In the genomic region with DNA sequence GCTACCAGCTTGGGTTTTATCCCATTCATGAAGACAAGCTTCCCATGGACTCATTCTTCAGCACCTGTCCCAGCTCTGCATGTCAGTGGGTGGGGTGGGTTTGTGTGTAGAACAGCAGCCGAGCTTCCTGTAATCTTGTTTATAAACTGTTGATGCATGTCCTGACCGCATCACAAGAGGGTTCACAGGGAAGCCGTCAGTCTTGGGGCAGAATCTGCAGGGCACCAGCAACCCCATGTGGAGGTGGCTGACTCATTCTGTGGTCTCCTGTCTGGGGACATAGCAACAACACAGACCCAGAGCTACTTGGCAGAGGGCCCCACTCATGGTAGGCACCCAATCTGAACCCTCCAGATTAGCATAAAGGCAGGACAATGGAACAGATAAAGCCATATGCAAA, we compare ENCODE assay signal across 8 cellular contexts. TPM values are rescaled to one million over a fixed set of nuclear protein-coding genes. Genes with fewer than 3 reads are reported as not detected.
DNase-seq lines count a peak whose midpoint lies in the region; ATAC-seq and TF ChIP-seq lines count a peak whose summit lies in the region.

No MANE protein-coding gene starts in this region.

- intact Hi-C loops in Calu3 (cut with micrococcal nuclease; ENCODE audit: unreplicated experiment), result no loop called here

- H3K14ac ChIP-seq in mesenchymal stem cell (ENCODE audit: low read length in 2 of 2) (peak overlapping the region in 1 of 2 experiments; percentile 14), neuronal stem cell (ENCODE audit: low read length) (no peak overlapping the region)

- no peak overlapping the region for H2BK15ac ChIP-seq in mesenchymal stem cell (ENCODE audit: low read depth, poor library complexity, severe bottlenecking)
- H2BK15ac ChIP-seq in neuronal stem cell (ENCODE audit: low read length), result no peak overlapping the region

- no peak for TF ChIP-seq CTCF in Calu3 (IDR thresholded peaks at IDR 0.05; ENCODE audit: unreplicated experiment)
- no peak for TF ChIP-seq CTCF in astrocyte of the spinal cord (IDR thresholded peaks at IDR 0.05; ENCODE audit: low read depth, low read length)

- H3K27ac Mint-ChIP-seq in Calu3 (ENCODE audit: unreplicated experiment), result peak overlapping the region; percentile 48
- peak overlapping the region; percentile 96 for H3K27ac Mint-ChIP-seq in stimulated activated naive CD8-positive, alpha-beta T cell treated with anti-CD3 and anti-CD28 coated beads, Interleukin-15, Interleukin-2, amounts not matched to agents 100 ng/mL and 50 ng/mL, for 24 hours

- BruUV-seq in Calu3 (replicated peaks; lab: Mats Ljungman, UMichigan), result no TSS peak

- H3K4me3 ChIP-seq in astrocyte of the spinal cord (ENCODE audit: low read depth, low read length), result no peak overlapping the region
- no peak overlapping the region for H3K4me3 ChIP-seq in mesenchymal stem cell (ENCODE audit: insufficient read depth in 1 of 2, low read depth in 1 of 2, low read length in 2 of 2)
- no peak overlapping the region for H3K4me3 ChIP-seq in neuronal stem cell (ENCODE audit: low read length in 2 of 2)

- H3K36me3 Mint-ChIP-seq in Calu3 (ENCODE audit: insufficient read depth, unreplicated experiment), result peaks cover 6% of the 10 kb centered on the region
- no peaks in the 10 kb centered on the region for H3K36me3 Mint-ChIP-seq in stimulated activated naive CD8-positive, alpha-beta T cell treated with anti-CD3 and anti-CD28 coated beads, Interleukin-15, Interleukin-2, amounts not matched to agents 100 ng/mL and 50 ng/mL, for 24 hours (ENCODE audit: low read depth)

- H3K27me3 ChIP-seq in mesenchymal stem cell (ENCODE audit: control insufficient read depth in 1 of 2, insufficient read depth in 1 of 2, low read length in 2 of 2) (peaks cover 0 to 17% of the 10 kb centered on the region in 2 experiments), neuronal stem cell (ENCODE audit: control insufficient read depth in 3 of 3, insufficient read depth in 3 of 3, low read depth in 1 of 3, low read length in 3 of 3) (no peaks in the 10 kb centered on the region)

- no peak overlapping the region for H3K18ac ChIP-seq in mesenchymal stem cell (ENCODE audit: low read depth in 1 of 2, low read length in 2 of 2)
- H3K18ac ChIP-seq in neuronal stem cell (ENCODE audit: low read length), result no peak overlapping the region

- H4K8ac ChIP-seq in mesenchymal stem cell (ENCODE audit: low read length), result no peak overlapping the region
- H4K8ac ChIP-seq in neuronal stem cell (ENCODE audit: low read depth, low read length), result no peak overlapping the region

- no peak overlapping the region for H3K4me3 Mint-ChIP-seq in Calu3 (ENCODE audit: low read depth, unreplicated experiment)
- peak overlapping the region; percentile 73 for H3K4me3 Mint-ChIP-seq in stimulated activated naive CD8-positive, alpha-beta T cell treated with anti-CD3 and anti-CD28 coated beads, Interleukin-15, Interleukin-2, amounts not matched to agents 100 ng/mL and 50 ng/mL, for 24 hours

- H3K79me1 ChIP-seq in mesenchymal stem cell (replicated peaks; ENCODE audit: low read length, poor library complexity, severe bottlenecking), result no peaks in the 10 kb centered on the region
- no peaks in the 10 kb centered on the region for H3K79me1 ChIP-seq in neuronal stem cell (ENCODE audit: low read depth, low read length)

- H2AK5ac ChIP-seq in mesenchymal stem cell (ENCODE audit: low read length, severe bottlenecking) (no peak overlapping the region), neuronal stem cell (ENCODE audit: low read depth, low read length) (no peak overlapping the region)

- H3K9ac ChIP-seq in mesenchymal stem cell (ENCODE audit: low read length) (no peak overlapping the region), neuronal stem cell (ENCODE audit: low read depth, low read length, poor library complexity) (no peak overlapping the region)

- H2BK12ac ChIP-seq in mesenchymal stem cell (ENCODE audit: low read length in 2 of 2), result no peak overlapping the region
- no peak overlapping the region for H2BK12ac ChIP-seq in neuronal stem cell (ENCODE audit: low read length)

- no peak overlapping the region for H2BK5ac ChIP-seq in mesenchymal stem cell (ENCODE audit: low read depth, low read length, poor library complexity, severe bottlenecking)
- no peak overlapping the region for H2BK5ac ChIP-seq in neuronal stem cell (ENCODE audit: low read length)

- in situ Hi-C loops in astrocyte of the spinal cord (cut with HindIII; ENCODE audit: low sequenced_read_pairs), result no loop called here

- no peaks in the 10 kb centered on the region for H3K36me3 ChIP-seq in mesenchymal stem cell (ENCODE audit: control insufficient read depth in 1 of 2, insufficient read depth in 2 of 2, low read depth in 1 of 2, low read length in 2 of 2)
- no peaks in the 10 kb centered on the region for H3K36me3 ChIP-seq in neuronal stem cell (replicated peaks in 1 of 2; ENCODE audit: control insufficient read depth in 2 of 2, insufficient read depth in 2 of 2, low read length in 2 of 2)

- ATAC-seq in GM21423 (IDR thresholded peaks at IDR 0.05; ENCODE audit: unreplicated experiment), result peak; percentile 82

- peaks cover 15% of the 10 kb centered on the region for H3K4me1 ChIP-seq in mesenchymal stem cell (ENCODE audit: control insufficient read depth, insufficient read depth, low read depth, low read length)
- no peaks in the 10 kb centered on the region for H3K4me1 ChIP-seq in neuronal stem cell (ENCODE audit: control insufficient read depth in 2 of 2, insufficient read depth in 1 of 2, low read depth in 1 of 2, low read length in 2 of 2)

- H3K9me3 Mint-ChIP-seq in Calu3 (ENCODE audit: low read depth, unreplicated experiment), result no peaks in the 10 kb centered on the region
- no peaks in the 10 kb centered on the region for H3K9me3 Mint-ChIP-seq in stimulated activated naive CD8-positive, alpha-beta T cell treated with anti-CD3 and anti-CD28 coated beads, Interleukin-15, Interleukin-2, amounts not matched to agents 100 ng/mL and 50 ng/mL, for 24 hours

- DNase-seq in Calu3 (peak; percentile 88), HT1080 (ENCODE audit: low read depth) (peak; percentile 94), T1000 (lab: John Stamatoyannopoulos, UW) (peak; percentile 65), astrocyte of the spinal cord (ENCODE audit: low read depth, low spot score) (peak; percentile 81), mesenchymal stem cell (peak; percentile 90), neuronal stem cell (ENCODE audit: low spot score) (no peak)

- H4K91ac ChIP-seq in mesenchymal stem cell (ENCODE audit: low read length) (no peak overlapping the region), neuronal stem cell (ENCODE audit: low read depth, low read length, poor library complexity) (no peak overlapping the region)

- CTCF ChIA-PET in Calu3 (lab: Charles Lee), result interaction anchor here (0.6 to 2.7 kb wide), 8 partner anchors 9 to 82 kb away, joined by 3 to 10 read pairs (median 4); a partner anchor contains a TSS

- no peak overlapping the region for H2BK120ac ChIP-seq in mesenchymal stem cell (ENCODE audit: low read depth, low read length)
- no peak overlapping the region for H2BK120ac ChIP-seq in neuronal stem cell (ENCODE audit: low read depth, low read length)

- H2AFZ ChIP-seq in mesenchymal stem cell (ENCODE audit: low read depth, low read length) (no peak overlapping the region), neuronal stem cell (ENCODE audit: low read length) (no peak overlapping the region)

- H3K9me3 ChIP-seq in mesenchymal stem cell (ENCODE audit: control insufficient read depth, low read length) (no peaks in the 10 kb centered on the region), neuronal stem cell (replicated peaks in 1 of 2; ENCODE audit: control insufficient read depth in 2 of 2, insufficient read depth in 1 of 2, low read depth in 1 of 2, low read length in 2 of 2) (no peaks in the 10 kb centered on the region)

- no peak overlapping the region for H3K23ac ChIP-seq in mesenchymal stem cell (ENCODE audit: low read length in 2 of 2)
- H3K23ac ChIP-seq in neuronal stem cell (ENCODE audit: low read depth, low read length, poor library complexity), result no peak overlapping the region

- H3K4ac ChIP-seq in mesenchymal stem cell (ENCODE audit: low read depth in 1 of 2, low read length in 2 of 2) (no peak overlapping the region), neuronal stem cell (ENCODE audit: low read length) (no peak overlapping the region)

- H3K4me2 ChIP-seq in mesenchymal stem cell (ENCODE audit: low read length, poor library complexity, severe bottlenecking) (no peak overlapping the region), neuronal stem cell (ENCODE audit: insufficient read depth, low read length, poor library complexity, severe bottlenecking) (no peak overlapping the region)

- WGBS in mesenchymal stem cell, result 20% methylated on average over 3 of the region's 3 CpGs
- no CpG with 5 or more reads among the region's 3 CpGs for WGBS in neuronal stem cell (ENCODE audit: extremely low coverage in 2 of 2, insufficient read length in 2 of 2, insufficient replicate concordance in 1 of 2), 2 donors

- H3K4me1 Mint-ChIP-seq in Calu3 (ENCODE audit: low read depth, unreplicated experiment), result peaks cover 67% of the 10 kb centered on the region
- H3K4me1 Mint-ChIP-seq in stimulated activated naive CD8-positive, alpha-beta T cell treated with anti-CD3 and anti-CD28 coated beads, Interleukin-15, Interleukin-2, amounts not matched to agents 100 ng/mL and 50 ng/mL, for 24 hours (ENCODE audit: low read depth), result peaks cover 66% of the 10 kb centered on the region

- H3K27ac ChIP-seq in mesenchymal stem cell (ENCODE audit: low read length, poor library complexity, severe bottlenecking) (no peak overlapping the region), neuronal stem cell (replicated peaks; ENCODE audit: low read length) (no peak overlapping the region)

- H3K27me3 Mint-ChIP-seq in Calu3 (ENCODE audit: unreplicated experiment), result no peaks in the 10 kb centered on the region
- H3K27me3 Mint-ChIP-seq in stimulated activated naive CD8-positive, alpha-beta T cell treated with anti-CD3 and anti-CD28 coated beads, Interleukin-15, Interleukin-2, amounts not matched to agents 100 ng/mL and 50 ng/mL, for 24 hours, result no peaks in the 10 kb centered on the region

RNA-seq across cellular contexts. Expression of a gene that starts 35.6 kb away (rescaled TPM):
- total RNA-seq in Calu3 (2022), result 1.1 and 1.5 TPM in 2 replicates
- 0.43 TPM in 1 of 2 replicates, not detected in the other for total RNA-seq in HT1080 (2014; rRNA removed; shearing (Covaris generic))
- polyA plus RNA-seq in HT1080 (2015; cell fraction: cytosol; rRNA removed), result 0.26 and 0.52 TPM in 2 replicates
- 1.2 and 1.8 TPM in 2 replicates for polyA plus RNA-seq in HT1080 (2015; cell fraction: nucleus; rRNA removed)
- polyA plus RNA-seq in mesenchymal stem cell (2013, experiment 1 of 2), result 0.10 TPM
- polyA plus RNA-seq in mesenchymal stem cell (2013, experiment 2 of 2), result 0.12 TPM
- 2.7 TPM for polyA plus RNA-seq in neuronal stem cell (2013, experiment 1 of 2)
- 2.3 TPM for polyA plus RNA-seq in neuronal stem cell (2013, experiment 2 of 2)
